1 cellular context compared by ENCODE assay signal in the genomic region with DNA sequence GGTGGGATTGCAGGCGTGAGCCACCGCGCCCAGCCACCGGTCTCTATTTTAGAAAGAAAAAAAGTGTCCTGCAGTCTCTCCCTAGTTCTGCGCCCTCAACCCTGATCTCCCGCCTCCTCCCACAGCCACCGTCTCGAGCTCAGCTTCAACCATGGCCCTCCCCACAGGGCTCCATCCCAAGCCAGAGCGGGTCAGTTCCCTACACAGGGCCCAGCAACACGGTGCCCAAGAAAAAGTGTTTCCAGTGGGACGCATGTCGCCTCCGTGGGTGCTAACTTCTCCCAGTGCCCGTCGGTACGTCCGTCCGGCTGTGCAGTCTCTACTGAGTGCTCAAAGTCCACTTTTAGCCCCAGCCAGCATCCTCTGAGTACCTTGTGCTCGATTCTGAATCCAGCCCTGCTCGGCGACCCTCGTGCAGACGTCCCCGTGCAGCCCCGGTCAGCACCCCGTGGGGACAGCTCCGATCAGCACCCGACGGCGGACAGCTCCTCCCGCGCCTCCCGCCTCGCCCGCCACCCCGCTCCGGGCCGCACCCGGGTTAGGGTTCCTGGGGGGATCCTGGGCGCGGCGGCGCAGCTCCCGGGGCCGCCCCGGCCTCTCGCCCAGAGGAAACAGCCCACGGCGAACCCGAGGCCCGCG.
A peak's percentile ranks its signal among the peaks of the same experiment; 100 is the strongest.
TF ChIP-seq lines count a peak whose summit lies in the region.

No MANE protein-coding gene starts in this region.

TF ChIP-seq in SK-N-SH, 30 proteins besides CTCF, POLR2A, EP300 and RAD21 (continued from another document):
- TF ChIP-seq, protein P1, sequence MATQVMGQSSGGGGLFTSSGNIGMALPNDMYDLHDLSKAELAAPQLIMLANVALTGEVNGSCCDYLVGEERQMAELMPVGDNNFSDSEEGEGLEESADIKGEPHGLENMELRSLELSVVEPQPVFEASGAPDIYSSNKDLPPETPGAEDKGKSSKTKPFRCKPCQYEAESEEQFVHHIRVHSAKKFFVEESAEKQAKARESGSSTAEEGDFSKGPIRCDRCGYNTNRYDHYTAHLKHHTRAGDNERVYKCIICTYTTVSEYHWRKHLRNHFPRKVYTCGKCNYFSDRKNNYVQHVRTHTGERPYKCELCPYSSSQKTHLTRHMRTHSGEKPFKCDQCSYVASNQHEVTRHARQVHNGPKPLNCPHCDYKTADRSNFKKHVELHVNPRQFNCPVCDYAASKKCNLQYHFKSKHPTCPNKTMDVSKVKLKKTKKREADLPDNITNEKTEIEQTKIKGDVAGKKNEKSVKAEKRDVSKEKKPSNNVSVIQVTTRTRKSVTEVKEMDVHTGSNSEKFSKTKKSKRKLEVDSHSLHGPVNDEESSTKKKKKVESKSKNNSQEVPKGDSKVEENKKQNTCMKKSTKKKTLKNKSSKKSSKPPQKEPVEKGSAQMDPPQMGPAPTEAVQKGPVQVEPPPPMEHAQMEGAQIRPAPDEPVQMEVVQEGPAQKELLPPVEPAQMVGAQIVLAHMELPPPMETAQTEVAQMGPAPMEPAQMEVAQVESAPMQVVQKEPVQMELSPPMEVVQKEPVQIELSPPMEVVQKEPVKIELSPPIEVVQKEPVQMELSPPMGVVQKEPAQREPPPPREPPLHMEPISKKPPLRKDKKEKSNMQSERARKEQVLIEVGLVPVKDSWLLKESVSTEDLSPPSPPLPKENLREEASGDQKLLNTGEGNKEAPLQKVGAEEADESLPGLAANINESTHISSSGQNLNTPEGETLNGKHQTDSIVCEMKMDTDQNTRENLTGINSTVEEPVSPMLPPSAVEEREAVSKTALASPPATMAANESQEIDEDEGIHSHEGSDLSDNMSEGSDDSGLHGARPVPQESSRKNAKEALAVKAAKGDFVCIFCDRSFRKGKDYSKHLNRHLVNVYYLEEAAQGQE (IDR thresholded peaks at IDR 0.05; ENCODE audit: low read depth, low read length): peak; percentile 100
- TF ChIP-seq, protein P2, sequence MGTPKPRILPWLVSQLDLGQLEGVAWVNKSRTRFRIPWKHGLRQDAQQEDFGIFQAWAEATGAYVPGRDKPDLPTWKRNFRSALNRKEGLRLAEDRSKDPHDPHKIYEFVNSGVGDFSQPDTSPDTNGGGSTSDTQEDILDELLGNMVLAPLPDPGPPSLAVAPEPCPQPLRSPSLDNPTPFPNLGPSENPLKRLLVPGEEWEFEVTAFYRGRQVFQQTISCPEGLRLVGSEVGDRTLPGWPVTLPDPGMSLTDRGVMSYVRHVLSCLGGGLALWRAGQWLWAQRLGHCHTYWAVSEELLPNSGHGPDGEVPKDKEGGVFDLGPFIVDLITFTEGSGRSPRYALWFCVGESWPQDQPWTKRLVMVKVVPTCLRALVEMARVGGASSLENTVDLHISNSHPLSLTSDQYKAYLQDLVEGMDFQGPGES (IDR thresholded peaks at IDR 0.05; ENCODE audit: low read depth, low read length): no peak
- TF ChIP-seq FOXM1 (IDR thresholded peaks at IDR 0.05; ENCODE audit: low read depth): no peak
- no peak for TF ChIP-seq FOSL2 (IDR thresholded peaks at IDR 0.05; ENCODE audit: borderline replicate concordance, low read depth)
- TF ChIP-seq RFX5 (IDR thresholded peaks at IDR 0.05; ENCODE audit: low read length): no peak
- TF ChIP-seq, protein P3, sequence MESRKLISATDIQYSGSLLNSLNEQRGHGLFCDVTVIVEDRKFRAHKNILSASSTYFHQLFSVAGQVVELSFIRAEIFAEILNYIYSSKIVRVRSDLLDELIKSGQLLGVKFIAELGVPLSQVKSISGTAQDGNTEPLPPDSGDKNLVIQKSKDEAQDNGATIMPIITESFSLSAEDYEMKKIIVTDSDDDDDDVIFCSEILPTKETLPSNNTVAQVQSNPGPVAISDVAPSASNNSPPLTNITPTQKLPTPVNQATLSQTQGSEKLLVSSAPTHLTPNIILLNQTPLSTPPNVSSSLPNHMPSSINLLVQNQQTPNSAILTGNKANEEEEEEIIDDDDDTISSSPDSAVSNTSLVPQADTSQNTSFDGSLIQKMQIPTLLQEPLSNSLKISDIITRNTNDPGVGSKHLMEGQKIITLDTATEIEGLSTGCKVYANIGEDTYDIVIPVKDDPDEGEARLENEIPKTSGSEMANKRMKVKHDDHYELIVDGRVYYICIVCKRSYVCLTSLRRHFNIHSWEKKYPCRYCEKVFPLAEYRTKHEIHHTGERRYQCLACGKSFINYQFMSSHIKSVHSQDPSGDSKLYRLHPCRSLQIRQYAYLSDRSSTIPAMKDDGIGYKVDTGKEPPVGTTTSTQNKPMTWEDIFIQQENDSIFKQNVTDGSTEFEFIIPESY (IDR thresholded peaks at IDR 0.05; ENCODE audit: borderline replicate concordance, low read depth): no peak
- peak; percentile 99 for TF ChIP-seq SIN3A (IDR thresholded peaks at IDR 0.05; ENCODE audit: borderline replicate concordance, low read depth, low read length)
- TF ChIP-seq FOXJ3 (CRISPR knock-in tag; IDR thresholded peaks at IDR 0.05): no peak
- TF ChIP-seq NFIC (IDR thresholded peaks at IDR 0.05; ENCODE audit: borderline replicate concordance): no peak
- TF ChIP-seq TCF12 (IDR thresholded peaks at IDR 0.05): no peak
- no peak for TF ChIP-seq MEF2A (IDR thresholded peaks at IDR 0.05; ENCODE audit: borderline replicate concordance, low read depth)
- no peak for TF ChIP-seq SMC3 (IDR thresholded peaks at IDR 0.05; ENCODE audit: low read depth, low read length)
- no peak for TF ChIP-seq RXRA (IDR thresholded peaks at IDR 0.05; ENCODE audit: borderline replicate concordance, low read depth)
- TF ChIP-seq MXI1 (IDR thresholded peaks at IDR 0.05; ENCODE audit: low read depth, low read length): peak; percentile 10; the same call in 1 of the 2 replicates
